12 cellular contexts compared by ENCODE assay signal in genomic region chr3:194138732-194139084, GRCh38. TPM values are rescaled to one million over a fixed set of nuclear protein-coding genes. Genes with fewer than 3 reads are reported as not detected.
A peak's percentile ranks its signal among the peaks of the same experiment; 100 is the strongest.
DNase-seq lines count a peak whose midpoint lies in the region; ATAC-seq and TF ChIP-seq lines count a peak whose summit lies in the region.
"Had no signal": no experiment of that assay in that cellular context is flagged by ENCODE, and none has a peak within 500 bp of the region (broad histone marks: within the 10 kb centered on the region; RNA-seq: fewer than 3 reads in every experiment).

No MANE protein-coding gene starts in this region.

- H3K4me3 ChIP-seq in SU-DHL-6 (ENCODE audit: insufficient read depth, low read length, poor library complexity, severe bottlenecking): no peak overlapping the region
- H3K4me3 ChIP-seq in gastroesophageal sphincter: peak overlapping the region in 1 of 2 donors; percentile 70
- H3K4me3 ChIP-seq in rectal smooth muscle tissue (ENCODE audit: low read length): peak overlapping the region; percentile 43

- no peak overlapping the region for H3K4ac ChIP-seq in H9 (ENCODE audit: low read depth, low read length)

- H3K23me2 ChIP-seq in H9 (ENCODE audit: insufficient read length, low read depth, low read length, poor library complexity, severe bottlenecking): peaks cover 30% of the 10 kb centered on the region

- H3K27ac Mint-ChIP-seq in H9 (peak overlapping the region in 2 of 3 experiments; percentile 5 to 78; a peak in 2 of 7 replicates), T-cell (no peak overlapping the region)
- H3K27ac Mint-ChIP-seq: activated naive CD4-positive, alpha-beta T cell treated with anti-CD3 and anti-CD28 coated beads, Interleukin-2, amount 50 U/mL, for 24 hours had no signal

- no peak overlapping the region for H3K23ac ChIP-seq in H9 (ENCODE audit: insufficient read length, low read depth, low read length)

- H3K9ac ChIP-seq in H9 (ENCODE audit: extremely low read depth, insufficient read length, low read length) (no peak overlapping the region), SU-DHL-6 (ENCODE audit: low read length) (no peak overlapping the region), rectal smooth muscle tissue (ENCODE audit: low read length) (no peak overlapping the region)

- peaks cover 45% of the 10 kb centered on the region for H3K27me3 Mint-ChIP-seq in H9 (ENCODE audit: low read depth)
- peaks cover 14 to 54% of the 10 kb centered on the region in 2 donors for H3K27me3 Mint-ChIP-seq in T-cell

- no peak overlapping the region for H2BK12ac ChIP-seq in H9 (ENCODE audit: insufficient read length, low read depth, low read length)

- H3K9me3 ChIP-seq in H9 (ENCODE audit: control insufficient read depth, low read depth, low read length) (no peaks in the 10 kb centered on the region), SU-DHL-6 (ENCODE audit: insufficient read depth, low read length) (no peaks in the 10 kb centered on the region), gastroesophageal sphincter (no peaks in the 10 kb centered on the region)

- no peak overlapping the region for H4K8ac ChIP-seq in H9 (replicated peaks; ENCODE audit: insufficient read length, low read depth, low read length)

- H3K79me1 ChIP-seq in H9 (ENCODE audit: insufficient read depth, low read depth, low read length, poor library complexity, severe bottlenecking): no peaks in the 10 kb centered on the region

- POLR2A ChIA-PET in T-cell (lab: Charles Lee): no interaction called here

- CTCF ChIA-PET in T-cell (lab: Charles Lee): interaction anchor here (0.6 to 0.9 kb wide), 2 partner anchors 45 to 164 kb away, joined by 3 to 4 read pairs; no protein-coding TSS in a partner anchor

- no peak overlapping the region for H2BK5ac ChIP-seq in H9 (ENCODE audit: insufficient read length, low read length)

- TF ChIP-seq EP300 in gastroesophageal sphincter (IDR thresholded peaks at IDR 0.05): no peak

- H3K4me1 Mint-ChIP-seq in H9 (peaks cover 49 to 52% of the 10 kb centered on the region in 2 experiments), T-cell (peaks cover 32 to 49% (median 39%) of the 10 kb centered on the region in 3 donors)

- H3K27me3 ChIP-seq in H9 (ENCODE audit: insufficient read depth, low read length): no peaks in the 10 kb centered on the region; the same call in 1 of the 2 replicates
- H3K27me3 ChIP-seq in SU-DHL-6 (ENCODE audit: low read length): no peaks in the 10 kb centered on the region
- no peaks in the 10 kb centered on the region for H3K27me3 ChIP-seq in gastroesophageal sphincter
- no peaks in the 10 kb centered on the region for H3K27me3 ChIP-seq in rectal smooth muscle tissue (ENCODE audit: control insufficient read depth, insufficient read depth, low read length)

- H3K18ac ChIP-seq in H9 (ENCODE audit: insufficient read length, low read depth, low read length): no peak overlapping the region

- no peak overlapping the region for H3K56ac ChIP-seq in H9 (ENCODE audit: insufficient read length, low read depth, low read length)

- no peak overlapping the region for H2BK20ac ChIP-seq in H9 (ENCODE audit: low read depth, low read length, poor library complexity, severe bottlenecking)

- H3K4me3 Mint-ChIP-seq in H9 (peak overlapping the region; percentile 79 to 87), T-cell (peak overlapping the region in 1 of 3 donors; percentile 91)

- no peak for TF ChIP-seq POLR2A in gastroesophageal sphincter (IDR thresholded peaks at IDR 0.05)

- H3K4me2 ChIP-seq in H9 (ENCODE audit: insufficient read depth, insufficient read length, low read length) (peak overlapping the region; percentile 36), SU-DHL-6 (ENCODE audit: low read depth, low read length, poor library complexity, severe bottlenecking) (peak overlapping the region; percentile 90)

- DNase-seq in H9 (no peak), T-cell (no peak), amniotic stem cell (lab: John Stamatoyannopoulos, UW) (no peak), GF-D8 (lab: John Stamatoyannopoulos, UW) (no peak)
- DNase-seq: GOT3; stimulated activated CD8-positive, alpha-beta memory T cell treated with anti-CD3 and anti-CD28 coated beads, Interleukin-4, amount 100 ng/mL, for 48 hours; T-helper 2 cell had no signal

- peaks cover 50% of the 10 kb centered on the region for H3F3A ChIP-seq in SU-DHL-6 (ENCODE audit: insufficient read depth)

- no peak overlapping the region for H4K91ac ChIP-seq in H9 (ENCODE audit: insufficient read length, low read depth, low read length)

- no peak overlapping the region for H2BK120ac ChIP-seq in H9 (ENCODE audit: low read depth, low read length, poor library complexity, severe bottlenecking)

- ATAC-seq in gastroesophageal sphincter (no peak), HG03097 (IDR thresholded peaks at IDR 0.05; ENCODE audit: low FRiP score, unreplicated experiment) (no peak), T-cell (replicated peaks in 1 of 4) (no peak)

- H2AK5ac ChIP-seq in H9 (ENCODE audit: insufficient read length, low read length): no peak overlapping the region

- H2AFZ ChIP-seq in H9 (ENCODE audit: low read length) (no peak overlapping the region), SU-DHL-6 (ENCODE audit: low read depth, low read length, severe bottlenecking) (no peak overlapping the region)

- no peaks in the 10 kb centered on the region for H3K9me2 ChIP-seq in SU-DHL-6 (replicated peaks; ENCODE audit: insufficient read depth, low read length)

- H4K5ac ChIP-seq in H9 (ENCODE audit: insufficient read length, low read depth, low read length): no peak overlapping the region

- WGBS in H9 (ENCODE audit: extremely low coverage, insufficient read length, low lambda C conversion rate): no CpG with 5 or more reads among the region's 4 CpGs
- WGBS in gastroesophageal sphincter (ENCODE audit: low coverage in 1 of 2), 2 donors: 40 to 45% methylated on average over 4 of the region's 4 CpGs

- no peak overlapping the region for H3K27ac ChIP-seq in H9 (ENCODE audit: insufficient read length, low read depth, low read length)
- H3K27ac ChIP-seq in SU-DHL-6 (ENCODE audit: low read depth, low read length): peak overlapping the region; percentile 78
- peak overlapping the region; percentile 7 to 98 (median 97) for H3K27ac ChIP-seq in gastroesophageal sphincter
- H3K27ac ChIP-seq in rectal smooth muscle tissue (ENCODE audit: low read depth, low read length): peak overlapping the region; percentile 48

- no peaks in the 10 kb centered on the region; a peak in 2 of 5 replicates for H3K9me3 Mint-ChIP-seq in H9
- no peaks in the 10 kb centered on the region for H3K9me3 Mint-ChIP-seq in T-cell
- H3K9me3 Mint-ChIP-seq: activated naive CD4-positive, alpha-beta T cell treated with anti-CD3 and anti-CD28 coated beads, Interleukin-2, amount 50 U/mL, for 24 hours had no signal

- no peaks in the 10 kb centered on the region for H4K20me1 ChIP-seq in H9 (ENCODE audit: control insufficient read depth, insufficient read depth, insufficient read length)
- H4K20me1 ChIP-seq in SU-DHL-6 (ENCODE audit: low read depth, low read length): no peaks in the 10 kb centered on the region

- H3K36me3 Mint-ChIP-seq in H9 (ENCODE audit: insufficient read depth in 1 of 3, low read depth in 3 of 3): peaks cover 9 to 18% (median 16%) of the 10 kb centered on the region in 3 experiments
- H3K36me3 Mint-ChIP-seq in T-cell: no peaks in the 10 kb centered on the region
- H3K36me3 Mint-ChIP-seq: activated naive CD4-positive, alpha-beta T cell treated with anti-CD3 and anti-CD28 coated beads, Interleukin-2, amount 50 U/mL, for 24 hours had no signal

- H3K79me2 ChIP-seq in H9 (ENCODE audit: insufficient read depth, low read length): no peaks in the 10 kb centered on the region
- H3K79me2 ChIP-seq in SU-DHL-6 (ENCODE audit: insufficient read depth, low read length): 0 out of 2 replicates have a peak, but pooled peaks cover 5% of the 10 kb centered on the region

- H3K4me1 ChIP-seq in H9 (ENCODE audit: insufficient read depth, low read length) (peaks cover 10% of the 10 kb centered on the region), gastroesophageal sphincter (peaks cover 13 to 83% (median 50%) of the 10 kb centered on the region in 3 donors), rectal smooth muscle tissue (ENCODE audit: control insufficient read depth, insufficient read depth, low read length) (peaks cover 26% of the 10 kb centered on the region)

- H3K14ac ChIP-seq in H9 (ENCODE audit: insufficient read depth, low read length): no peak overlapping the region

- H3K36me3 ChIP-seq in SU-DHL-6 (ENCODE audit: low read length) (peaks cover 8% of the 10 kb centered on the region; the same call in 1 of the 2 replicates), gastroesophageal sphincter (no peaks in the 10 kb centered on the region), rectal smooth muscle tissue (ENCODE audit: control insufficient read depth, insufficient read depth, low read length) (no peaks in the 10 kb centered on the region)

- TF ChIP-seq CTCF in H9 (conservative IDR thresholded peaks at IDR 0.05): no peak
- no peak for TF ChIP-seq CTCF in SU-DHL-6 (IDR thresholded peaks at IDR 0.05; ENCODE audit: insufficient read depth, low read length, poor library complexity, severe bottlenecking)
- TF ChIP-seq CTCF in gastroesophageal sphincter (IDR thresholded peaks at IDR 0.05): no peak

- no peak overlapping the region for H2BK15ac ChIP-seq in H9 (ENCODE audit: low read depth, low read length)

- H3T11ph ChIP-seq in H9 (ENCODE audit: low read length): no peak overlapping the region

RNA-seq across cellular contexts. Expression of gene HES1, which starts 2.8 kb away (rescaled TPM):
- total RNA-seq in H9 (2021) (23.2 and 23.3 TPM in 2 replicates), gastroesophageal sphincter (10 to 100 TPM in 3 of 4 donors, 1 to 10 TPM in 1; 9.6 to 31.5 (median 15.4) TPM), T-cell (1 to 10 TPM in 1 of 5 donors, under 1 TPM in 4; 0.35 to 1.1 (median 0.46) TPM)

Comparison
In these comparisons a context has a peak if more than half of its experiments do, and no peak if none do; other contexts are left out.
1. H3K27ac Mint-ChIP-seq: peak in H9 (2 of 3); none in T-cell (0 of 2).
2. RNA of gene HES1, which starts 2.8 kb away (total RNA-seq): 23.2 to 23.3 TPM in H9 and 9.6 to 31.5 TPM in gastroesophageal sphincter; 0.35 to 1.1 TPM in T-cell; every median in the first group is over 4 times any median in the second.